ENCODE assay signal across 16 cellular contexts in genomic region chr11:73366265-73366610, GRCh38. TPM values are rescaled to one million over a fixed set of nuclear protein-coding genes. Genes with fewer than 3 reads are reported as not detected.
DNase-seq lines count a peak whose midpoint lies in the region; ATAC-seq and TF ChIP-seq lines count a peak whose summit lies in the region.
"Had no signal": no experiment of that assay in that cellular context is flagged by ENCODE, and none has a peak within 500 bp of the region (broad histone marks: within the 10 kb centered on the region; RNA-seq: fewer than 3 reads in every experiment).

No MANE protein-coding gene starts in this region.

- H3K9me3 ChIP-seq in esophagus muscularis mucosa: no peaks in the 10 kb centered on the region
- H3K9me3 ChIP-seq in SJCRH30 (replicated peaks): no peaks in the 10 kb centered on the region
- H3K9me3 ChIP-seq: prostate gland had no signal

- H3K27ac ChIP-seq in esophagus muscularis mucosa (replicated peaks in 1 of 4) (no peak overlapping the region), SJCRH30 (no peak overlapping the region)
- H3K27ac ChIP-seq: prostate gland, WERI-Rb-1 had no signal

- H3K4me1 Mint-ChIP-seq in stimulated activated naive CD8-positive, alpha-beta T cell treated with anti-CD3 and anti-CD28 coated beads, Interleukin-15, Interleukin-2, amounts not matched to agents 100 ng/mL and 50 ng/mL, for 24 hours (ENCODE audit: low read depth): peaks cover 23% of the 10 kb centered on the region
- peaks cover 18% of the 10 kb centered on the region for H3K4me1 Mint-ChIP-seq in T-helper 1 cell treated with Interleukin-12 subunit alpha and Interleukin-12 subunit beta and Interleukin-4 antibody, amounts not matched to agents 30 μg/mL and 1 μg/mL, for 36 hours (ENCODE audit: low read depth)
- peaks cover 20% of the 10 kb centered on the region for H3K4me1 Mint-ChIP-seq in endothelial cell (ENCODE audit: unreplicated experiment)

- no peak for TF ChIP-seq EP300 in esophagus muscularis mucosa (IDR thresholded peaks at IDR 0.05)

- H3K27me3 ChIP-seq in esophagus muscularis mucosa (no peaks in the 10 kb centered on the region), SJCRH30 (no peaks in the 10 kb centered on the region)

- no peak for DNase-seq in stimulated activated naive CD8-positive, alpha-beta T cell treated with anti-CD3 and anti-CD28 coated beads, Interleukin-15, Interleukin-2, amounts not matched to agents 100 U/mL and 50 U/mL, for 24 hours
- DNase-seq in endothelial cell (ENCODE audit: low spot score): no peak
- DNase-seq in esophagus muscularis mucosa (ENCODE audit: extremely low spot score): no peak
- no peak for DNase-seq in UCSD-AML1 (lab: John Stamatoyannopoulos, UW; ENCODE audit: unreplicated experiment)
- DNase-seq in dedifferentiated amniotic fluid mesenchymal stem cell (ENCODE audit: extremely low spot score): no peak
- no peak for DNase-seq in SJCRH30
- DNase-seq: cortex of kidney, GF-D8, midbrain, NCI-H146, NCI-H526 treated with DMSO at 0.1 percent for 48 hours, WERI-Rb-1 had no signal

- intact Hi-C loops in esophagus muscularis mucosa (cut with DNase I): no loop called here

- TF ChIP-seq POLR2A in esophagus muscularis mucosa (IDR thresholded peaks at IDR 0.05; ENCODE audit: low read depth): no peak

- peak overlapping the region; percentile 23 for H3K4me3 Mint-ChIP-seq in stimulated activated naive CD8-positive, alpha-beta T cell treated with anti-CD3 and anti-CD28 coated beads, Interleukin-15, Interleukin-2, amounts not matched to agents 100 ng/mL and 50 ng/mL, for 24 hours
- peak overlapping the region; percentile 42 for H3K4me3 Mint-ChIP-seq in T-helper 1 cell treated with Interleukin-12 subunit alpha and Interleukin-12 subunit beta and Interleukin-4 antibody, amounts not matched to agents 30 μg/mL and 1 μg/mL, for 36 hours
- peak overlapping the region; percentile 16 for H3K4me3 Mint-ChIP-seq in endothelial cell (ENCODE audit: unreplicated experiment)

- ATAC-seq in stimulated activated naive CD8-positive, alpha-beta T cell treated with anti-CD3 and anti-CD28 coated beads, Interleukin-15, Interleukin-2, amounts not matched to agents 100 U/mL and 50 U/mL, for 24 hours: no peak
- ATAC-seq: Right ventricle myocardium inferior had no signal

- H3K36me3 Mint-ChIP-seq in stimulated activated naive CD8-positive, alpha-beta T cell treated with anti-CD3 and anti-CD28 coated beads, Interleukin-15, Interleukin-2, amounts not matched to agents 100 ng/mL and 50 ng/mL, for 24 hours (ENCODE audit: low read depth): no peaks in the 10 kb centered on the region
- H3K36me3 Mint-ChIP-seq in T-helper 1 cell treated with Interleukin-12 subunit alpha and Interleukin-12 subunit beta and Interleukin-4 antibody, amounts not matched to agents 30 μg/mL and 1 μg/mL, for 36 hours (ENCODE audit: low read depth): no peaks in the 10 kb centered on the region
- H3K36me3 Mint-ChIP-seq in endothelial cell (ENCODE audit: low read depth, unreplicated experiment): peaks cover 30% of the 10 kb centered on the region

- peaks cover 0 to 7% (median 0%) of the 10 kb centered on the region in 4 donors for H3K4me1 ChIP-seq in esophagus muscularis mucosa
- H3K4me1 ChIP-seq in SJCRH30: no peaks in the 10 kb centered on the region
- H3K4me1 ChIP-seq: prostate gland had no signal

- no peaks in the 10 kb centered on the region for H3K9me3 Mint-ChIP-seq in stimulated activated naive CD8-positive, alpha-beta T cell treated with anti-CD3 and anti-CD28 coated beads, Interleukin-15, Interleukin-2, amounts not matched to agents 100 ng/mL and 50 ng/mL, for 24 hours
- H3K9me3 Mint-ChIP-seq in T-helper 1 cell treated with Interleukin-12 subunit alpha and Interleukin-12 subunit beta and Interleukin-4 antibody, amounts not matched to agents 30 μg/mL and 1 μg/mL, for 36 hours: no peaks in the 10 kb centered on the region
- H3K9me3 Mint-ChIP-seq in endothelial cell (ENCODE audit: unreplicated experiment): no peaks in the 10 kb centered on the region

- H3K27me3 Mint-ChIP-seq in stimulated activated naive CD8-positive, alpha-beta T cell treated with anti-CD3 and anti-CD28 coated beads, Interleukin-15, Interleukin-2, amounts not matched to agents 100 ng/mL and 50 ng/mL, for 24 hours: no peaks in the 10 kb centered on the region
- H3K27me3 Mint-ChIP-seq in T-helper 1 cell treated with Interleukin-12 subunit alpha and Interleukin-12 subunit beta and Interleukin-4 antibody, amounts not matched to agents 30 μg/mL and 1 μg/mL, for 36 hours (ENCODE audit: low read depth): no peaks in the 10 kb centered on the region
- peaks cover 11% of the 10 kb centered on the region for H3K27me3 Mint-ChIP-seq in endothelial cell (ENCODE audit: unreplicated experiment)

- H3K27ac Mint-ChIP-seq in stimulated activated naive CD8-positive, alpha-beta T cell treated with anti-CD3 and anti-CD28 coated beads, Interleukin-15, Interleukin-2, amounts not matched to agents 100 ng/mL and 50 ng/mL, for 24 hours: peak overlapping the region; percentile 79
- peak overlapping the region; percentile 91 for H3K27ac Mint-ChIP-seq in T-helper 1 cell treated with Interleukin-12 subunit alpha and Interleukin-12 subunit beta and Interleukin-4 antibody, amounts not matched to agents 30 μg/mL and 1 μg/mL, for 36 hours
- H3K27ac Mint-ChIP-seq in endothelial cell (ENCODE audit: unreplicated experiment): peak overlapping the region; percentile 82

- H3K36me3 ChIP-seq in esophagus muscularis mucosa (peaks cover 42 to 81% (median 76%) of the 10 kb centered on the region in 4 donors), SJCRH30 (0 out of 2 replicates have a peak, but pooled peaks cover 3% of the 10 kb centered on the region)

- WGBS in esophagus muscularis mucosa: 89% methylated on average over 4 of the region's 4 CpGs

- TF ChIP-seq CTCF in endothelial cell (IDR thresholded peaks at IDR 0.05; ENCODE audit: unreplicated experiment) (no peak), esophagus muscularis mucosa (IDR thresholded peaks at IDR 0.05) (no peak)

- H3K4me3 ChIP-seq in esophagus muscularis mucosa (no peak overlapping the region), SJCRH30 (no peak overlapping the region)
- H3K4me3 ChIP-seq: prostate gland had no signal

RNA-seq across cellular contexts. Expression of gene RELT, which starts 10.0 kb away (rescaled TPM):
- total RNA-seq in endothelial cell (ENCODE audit: unreplicated experiment) (15.2 TPM), esophagus muscularis mucosa (1 to 10 TPM; 1.2 to 7.8 (median 2.2) TPM)
- 8.7 and 10.1 TPM in 2 replicates for total RNA-seq in SJCRH30 (2014; rRNA removed; shearing (Covaris generic))

RNA-seq across cellular contexts. Expression of gene ARHGEF17, which starts 58.2 kb away (rescaled TPM):
- 93.3 TPM for total RNA-seq in endothelial cell (ENCODE audit: unreplicated experiment)
- total RNA-seq in esophagus muscularis mucosa: 100 to 1,000 TPM in 3 of 4 donors, 10 to 100 TPM in 1; 82.8 to 196 (median 122) TPM
- total RNA-seq in SJCRH30 (2014; rRNA removed; shearing (Covaris generic)): 7.8 and 12.0 TPM in 2 replicates
